In the genomic region with DNA sequence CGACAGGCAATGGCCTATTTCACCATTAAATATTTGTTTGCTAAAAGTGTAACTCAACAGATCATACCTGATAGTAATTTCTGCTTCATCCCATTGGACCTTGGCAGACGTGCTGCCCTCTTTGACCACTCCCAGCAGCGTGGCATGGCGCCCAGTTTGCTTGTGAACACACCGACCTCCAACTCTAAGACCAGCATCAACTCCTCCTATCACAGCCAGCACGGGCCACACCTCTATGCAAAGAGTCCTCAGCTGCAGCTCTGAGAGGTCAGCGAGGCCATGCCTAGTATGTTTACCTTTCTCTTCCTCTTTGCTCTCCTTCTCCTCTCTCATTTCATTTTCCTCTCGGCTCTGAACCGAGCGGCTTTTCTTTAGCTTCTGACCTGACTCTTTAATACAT, we compare ENCODE assay signal across 1 cellular context.
TF ChIP-seq lines count a peak whose summit lies in the region.

No MANE protein-coding gene starts in this region.

TF ChIP-seq in K562, 482 proteins besides CTCF, POLR2A, EP300 and RAD21 (continued from another document):
- TF ChIP-seq, protein P1, sequence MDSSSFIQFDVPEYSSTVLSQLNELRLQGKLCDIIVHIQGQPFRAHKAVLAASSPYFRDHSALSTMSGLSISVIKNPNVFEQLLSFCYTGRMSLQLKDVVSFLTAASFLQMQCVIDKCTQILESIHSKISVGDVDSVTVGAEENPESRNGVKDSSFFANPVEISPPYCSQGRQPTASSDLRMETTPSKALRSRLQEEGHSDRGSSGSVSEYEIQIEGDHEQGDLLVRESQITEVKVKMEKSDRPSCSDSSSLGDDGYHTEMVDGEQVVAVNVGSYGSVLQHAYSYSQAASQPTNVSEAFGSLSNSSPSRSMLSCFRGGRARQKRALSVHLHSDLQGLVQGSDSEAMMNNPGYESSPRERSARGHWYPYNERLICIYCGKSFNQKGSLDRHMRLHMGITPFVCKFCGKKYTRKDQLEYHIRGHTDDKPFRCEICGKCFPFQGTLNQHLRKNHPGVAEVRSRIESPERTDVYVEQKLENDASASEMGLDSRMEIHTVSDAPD (CRISPR knock-in tag; IDR thresholded peaks at IDR 0.05), result no peak
- no peak for TF ChIP-seq HDGF (IDR thresholded peaks at IDR 0.05)
- TF ChIP-seq LCOR (CRISPR knock-in tag; IDR thresholded peaks at IDR 0.05), result no peak
- TF ChIP-seq BRD9 (IDR thresholded peaks at IDR 0.05; ENCODE audit: low read depth, partially characterized antibody), result no peak
- no peak for TF ChIP-seq SRSF7 (optimal IDR thresholded peaks at IDR 0.05; ENCODE audit: low read depth, low read length)
- no peak for TF ChIP-seq GABPB2 (CRISPR knock-in tag; conservative IDR thresholded peaks at IDR 0.05)
- no peak for TF ChIP-seq BRF1 (IDR thresholded peaks at IDR 0.05; ENCODE audit: borderline replicate concordance, extremely low read depth, insufficient read length)
- TF ChIP-seq HNRNPK (IDR thresholded peaks at IDR 0.05; ENCODE audit: low read depth, low read length, poor library complexity, severe bottlenecking), result no peak
- TF ChIP-seq NFE2L1 (tag; IDR thresholded peaks at IDR 0.05; ENCODE audit: borderline replicate concordance, low read depth), result no peak
